ENCODE assay signal across 8 cellular contexts in the genomic region with DNA sequence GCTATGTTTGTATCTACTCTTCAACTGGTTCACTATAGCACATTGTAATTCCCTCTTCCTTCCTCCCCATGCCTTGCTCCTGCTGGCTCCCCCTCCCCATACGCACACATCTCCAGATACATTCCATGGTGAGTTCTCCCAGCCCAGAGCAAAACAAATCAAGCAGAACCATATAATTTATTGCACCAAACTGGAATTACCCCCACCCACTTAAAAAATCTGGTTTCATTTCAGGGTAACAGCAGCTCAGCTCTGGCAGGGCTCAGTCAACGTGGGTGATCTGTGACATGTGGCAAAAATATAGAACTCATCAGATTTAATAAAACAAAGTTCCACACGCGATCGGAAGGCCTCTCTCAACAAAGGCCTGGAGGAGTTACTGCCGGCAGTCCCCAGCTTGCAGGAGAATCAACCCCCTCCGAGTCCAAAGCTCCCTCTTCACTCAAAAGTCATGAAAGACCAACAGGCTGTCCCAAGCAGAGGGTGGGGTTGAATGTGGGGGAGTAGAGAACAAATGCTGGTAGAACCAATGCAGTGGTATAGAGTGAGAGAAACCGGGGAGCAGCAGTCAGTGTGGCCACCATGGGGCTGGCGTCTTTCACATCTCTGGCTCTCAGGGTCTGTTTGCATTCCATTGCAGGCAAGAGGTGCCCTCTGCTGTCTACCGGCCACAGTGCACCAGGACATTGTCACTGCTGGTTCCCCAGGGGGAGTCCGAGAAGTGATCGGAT.
DNase-seq lines count a peak whose midpoint lies in the region; ATAC-seq and TF ChIP-seq lines count a peak whose summit lies in the region.

No MANE protein-coding gene starts in this region.

- DNase-seq in EL: peak; percentile 47
- peak; percentile 72 for DNase-seq in Karpas-422
- DNase-seq in ascending aorta (ENCODE audit: low spot score in 2 of 2): peak in 1 of 2 donors; percentile 68
- DNase-seq in tibial nerve (ENCODE audit: low spot score in 2 of 2): peak; percentile 34 to 41
- no peak for DNase-seq in cerebellar nuclear complex (lab: John Stamatoyannopoulos, UW)
- no peak for DNase-seq in activated CD8-positive, alpha-beta memory T cell treated with anti-CD3 and anti-CD28 coated beads, Interleukin-2, amount 50 U/mL, for 48 hours

- H3K9me2 ChIP-seq in Karpas-422 (replicated peaks; ENCODE audit: insufficient read depth, low read length): no peaks in the 10 kb centered on the region

- H3K79me2 ChIP-seq in Karpas-422 (ENCODE audit: low read length): no peaks in the 10 kb centered on the region

- no peaks in the 10 kb centered on the region for H4K20me1 ChIP-seq in Karpas-422 (ENCODE audit: insufficient read depth, low read depth, low read length)

- TF ChIP-seq CTCF in ascending aorta (IDR thresholded peaks at IDR 0.05) (peak; percentile 24 to 50 (median 27)), tibial nerve (IDR thresholded peaks at IDR 0.05) (peak; percentile 19 to 58 (median 42))

- H3K27me3 ChIP-seq in Karpas-422 (ENCODE audit: low read length) (no peaks in the 10 kb centered on the region), ascending aorta (no peaks in the 10 kb centered on the region), iPS-20b (ENCODE audit: insufficient read depth, low read length) (no peaks in the 10 kb centered on the region), tibial nerve (no peaks in the 10 kb centered on the region)

- intact Hi-C loops in ascending aorta (cut with DNase I): loop anchor here (5.0 kb wide), 3 partner anchors 109 to 704 kb away; no protein-coding TSS in a partner anchor

- H3K9me3 ChIP-seq in Karpas-422 (ENCODE audit: low read length) (no peaks in the 10 kb centered on the region), ascending aorta (no peaks in the 10 kb centered on the region), iPS-20b (ENCODE audit: insufficient read depth, low read depth, low read length) (no peaks in the 10 kb centered on the region), tibial nerve (no peaks in the 10 kb centered on the region)

- no peak overlapping the region for H2AFZ ChIP-seq in Karpas-422 (ENCODE audit: low read length)

- no peaks in the 10 kb centered on the region for H3K4me1 ChIP-seq in Karpas-422 (ENCODE audit: low read length)
- H3K4me1 ChIP-seq in ascending aorta: peaks cover 0 to 2% of the 10 kb centered on the region in 2 donors
- no peaks in the 10 kb centered on the region for H3K4me1 ChIP-seq in iPS-20b (ENCODE audit: insufficient read depth, low read length)
- H3K4me1 ChIP-seq in tibial nerve: peaks cover 0 to 6% (median 0%) of the 10 kb centered on the region in 4 donors

- H3K4me2 ChIP-seq in Karpas-422 (ENCODE audit: low read depth, low read length, poor library complexity, severe bottlenecking): no peak overlapping the region

- H3K27ac ChIP-seq in Karpas-422 (ENCODE audit: low read length) (no peak overlapping the region), ascending aorta (no peak overlapping the region), iPS-20b (ENCODE audit: low read length) (no peak overlapping the region), tibial nerve (no peak overlapping the region)

- no peak for TF ChIP-seq POLR2A in tibial nerve (IDR thresholded peaks at IDR 0.05)

- ATAC-seq in GM19467 (IDR thresholded peaks at IDR 0.05; ENCODE audit: unreplicated experiment): peak; percentile 72

- 24 to 40% methylated on average over 12 of the region's 12 CpGs for WGBS in tibial nerve, 2 donors

- H3K4me3 ChIP-seq in Karpas-422 (ENCODE audit: low read length): no peak overlapping the region
- H3K4me3 ChIP-seq in ascending aorta: peak overlapping the region in 1 of 2 donors; percentile 6
- H3K4me3 ChIP-seq in iPS-20b (ENCODE audit: low read length): peak overlapping the region; percentile 39; the same call in 1 of the 2 replicates
- no peak overlapping the region for H3K4me3 ChIP-seq in tibial nerve

- H3K9ac ChIP-seq in Karpas-422 (ENCODE audit: low read length) (no peak overlapping the region), iPS-20b (ENCODE audit: low read depth, low read length) (peak overlapping the region; percentile 58; the same call in 1 of the 2 replicates)

- H3K36me3 ChIP-seq in Karpas-422 (ENCODE audit: insufficient read depth, low read length) (no peaks in the 10 kb centered on the region), ascending aorta (no peaks in the 10 kb centered on the region), iPS-20b (ENCODE audit: insufficient read depth, low read depth, low read length) (no peaks in the 10 kb centered on the region), tibial nerve (no peaks in the 10 kb centered on the region)

- TF ChIP-seq EP300 in tibial nerve (IDR thresholded peaks at IDR 0.05): no peak

Comparison
In these comparisons a context has a peak if more than half of its experiments do, and no peak if none do; other contexts are left out.
1. DNase-seq: peak in EL (single experiment), Karpas-422 (single experiment) and tibial nerve (2 of 2); none in cerebellar nuclear complex (0 of 2) and activated CD8-positive, alpha-beta memory T cell treated with anti-CD3 and anti-CD28 coated beads, Interleukin-2, amount 50 U/mL, for 48 hours (single experiment).